Comparison of ENCODE assay signal across 1 cellular context in the genomic region with DNA sequence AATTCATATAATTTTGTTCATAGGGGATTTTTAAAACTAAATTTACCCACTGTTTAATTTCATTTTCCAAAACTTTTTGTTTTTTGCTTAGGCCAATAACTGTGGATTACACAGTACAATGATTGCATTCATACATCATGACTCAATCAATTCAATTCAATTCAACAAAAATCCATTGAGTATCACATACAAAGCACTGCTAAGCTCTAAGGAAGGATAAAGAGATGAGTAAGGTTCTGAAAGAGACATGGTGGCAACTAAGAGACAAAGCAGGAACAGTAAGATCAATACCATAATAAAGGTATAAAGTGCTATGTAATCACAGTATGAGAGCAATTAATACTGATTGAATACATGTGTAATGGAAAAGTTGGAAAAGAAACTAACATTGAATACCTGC.
TF ChIP-seq lines count a peak whose summit lies in the region.

No MANE protein-coding gene starts in this region.

TF ChIP-seq in IMR-90, 13 proteins besides CTCF, POLR2A, EP300 and RAD21 (continued from another document):
- TF ChIP-seq MXI1 (IDR thresholded peaks at IDR 0.05; ENCODE audit: borderline replicate concordance, low read depth, low read length) (no peak), SMC3 (IDR thresholded peaks at IDR 0.05; ENCODE audit: low read depth, low read length) (no peak), FOS (IDR thresholded peaks at IDR 0.05; ENCODE audit: low read depth, low read length) (no peak), BHLHE40 (IDR thresholded peaks at IDR 0.05; ENCODE audit: low read depth, low read length) (no peak), CEBPB (IDR thresholded peaks at IDR 0.05; ENCODE audit: low read depth, low read length) (no peak), MAZ (IDR thresholded peaks at IDR 0.05; ENCODE audit: borderline replicate concordance, low read depth, low read length) (no peak), RCOR1 (IDR thresholded peaks at IDR 0.05; ENCODE audit: insufficient replicate concordance, low read length) (no peak)
- TF ChIP-seq, protein P1, sequence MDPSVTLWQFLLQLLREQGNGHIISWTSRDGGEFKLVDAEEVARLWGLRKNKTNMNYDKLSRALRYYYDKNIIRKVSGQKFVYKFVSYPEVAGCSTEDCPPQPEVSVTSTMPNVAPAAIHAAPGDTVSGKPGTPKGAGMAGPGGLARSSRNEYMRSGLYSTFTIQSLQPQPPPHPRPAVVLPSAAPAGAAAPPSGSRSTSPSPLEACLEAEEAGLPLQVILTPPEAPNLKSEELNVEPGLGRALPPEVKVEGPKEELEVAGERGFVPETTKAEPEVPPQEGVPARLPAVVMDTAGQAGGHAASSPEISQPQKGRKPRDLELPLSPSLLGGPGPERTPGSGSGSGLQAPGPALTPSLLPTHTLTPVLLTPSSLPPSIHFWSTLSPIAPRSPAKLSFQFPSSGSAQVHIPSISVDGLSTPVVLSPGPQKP (IDR thresholded peaks at IDR 0.05; ENCODE audit: borderline replicate concordance, low read depth, low read length) = no peak
- TF ChIP-seq, protein P2, sequence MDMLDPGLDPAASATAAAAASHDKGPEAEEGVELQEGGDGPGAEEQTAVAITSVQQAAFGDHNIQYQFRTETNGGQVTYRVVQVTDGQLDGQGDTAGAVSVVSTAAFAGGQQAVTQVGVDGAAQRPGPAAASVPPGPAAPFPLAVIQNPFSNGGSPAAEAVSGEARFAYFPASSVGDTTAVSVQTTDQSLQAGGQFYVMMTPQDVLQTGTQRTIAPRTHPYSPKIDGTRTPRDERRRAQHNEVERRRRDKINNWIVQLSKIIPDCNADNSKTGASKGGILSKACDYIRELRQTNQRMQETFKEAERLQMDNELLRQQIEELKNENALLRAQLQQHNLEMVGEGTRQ (IDR thresholded peaks at IDR 0.05; ENCODE audit: low read depth, low read length) = no peak
